ENCODE assay signal across 11 cellular contexts in the genomic region with DNA sequence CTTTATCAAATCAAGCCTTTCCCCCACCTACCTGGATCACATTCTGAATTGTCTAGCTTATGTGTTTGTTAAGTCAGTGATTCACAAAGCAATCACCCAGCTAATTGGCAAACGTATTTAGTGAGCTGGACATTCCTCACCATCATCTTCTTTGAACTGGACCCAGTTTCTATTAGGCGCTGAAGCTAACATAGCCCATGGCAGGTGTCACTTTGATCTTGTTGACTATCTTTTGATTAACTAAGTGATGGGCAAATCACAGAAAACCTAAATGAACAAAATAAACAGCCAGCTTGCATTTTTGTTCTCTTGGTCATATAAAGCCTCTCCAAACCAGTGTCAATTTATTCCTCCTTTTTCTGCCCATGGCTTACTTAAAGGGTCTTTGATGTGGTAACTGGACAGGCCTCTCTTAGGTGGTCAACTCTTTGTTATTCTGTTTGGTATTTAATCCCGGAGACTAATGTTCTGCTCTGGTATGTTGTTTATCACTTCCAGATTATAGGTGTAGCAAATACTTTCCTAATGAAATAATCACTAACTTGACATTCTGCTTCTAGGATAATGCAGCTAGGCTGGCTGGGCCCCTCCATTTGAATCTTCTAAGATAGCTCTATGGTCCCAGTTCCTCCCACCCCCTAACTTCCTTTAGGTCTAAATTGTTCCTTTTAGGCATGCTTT.
"Had no signal": no experiment of that assay in that cellular context is flagged by ENCODE, and none has a peak within 500 bp of the region (broad histone marks: within the 10 kb centered on the region; RNA-seq: fewer than 3 reads in every experiment).

No MANE protein-coding gene starts in this region.

- H3K27ac ChIP-seq: transverse colon had no signal

- H3K9me3 ChIP-seq: mucosa of descending colon, transverse colon had no signal

- H3K36me3 ChIP-seq: transverse colon had no signal

- ATAC-seq: effector memory CD8-positive, alpha-beta T cell; left colon; mucosa of descending colon; naive thymus-derived CD8-positive, alpha-beta T cell; right cardiac atrium; stimulated activated memory B cell treated with anti-CD40 and anti-IgM and Interleukin-4, amounts not matched to agents 10 μg/mL and 1 μg/mL and 100 μg/mL, for 72 hours had no signal

- DNase-seq: activated CD4-positive, alpha-beta T cell treated with anti-CD3 and anti-CD28 coated beads, Interleukin-2, amount 50 U/mL, for 1 hour; activated effector memory CD4-positive, alpha-beta T cell treated with Interleukin-2 at 50 U/mL for 16 hours; effector memory CD8-positive, alpha-beta T cell; immature natural killer cell; left colon; mucosa of descending colon; naive thymus-derived CD8-positive, alpha-beta T cell; right cardiac atrium; transverse colon had no signal

- H3K27me3 ChIP-seq: transverse colon had no signal

- H3K4me1 ChIP-seq: transverse colon had no signal

- H3K4me3 ChIP-seq: lung, mucosa of descending colon, transverse colon had no signal
